Comparison of ENCODE assay signal across 25 cellular contexts in the genomic region with DNA sequence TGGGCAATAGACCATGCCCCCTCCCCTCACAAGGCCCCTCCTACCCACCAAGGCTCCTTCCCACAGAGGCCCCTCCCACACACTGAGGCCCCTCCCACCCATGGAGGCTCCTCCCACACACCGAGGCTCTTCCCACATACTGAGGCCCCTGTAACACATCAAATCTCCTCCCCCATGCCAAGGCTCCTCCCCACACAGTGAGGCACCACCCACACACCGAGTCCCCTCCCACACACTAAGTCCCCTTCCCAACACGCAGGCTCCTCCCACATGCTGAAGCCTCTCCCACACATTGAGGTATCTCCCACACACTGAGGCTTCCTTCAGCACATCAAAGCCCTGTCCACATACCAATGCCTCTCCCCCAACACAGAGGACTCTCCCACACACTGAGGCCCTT.
DNase-seq lines count a peak whose midpoint lies in the region; ATAC-seq and TF ChIP-seq lines count a peak whose summit lies in the region.
"Had no signal": no experiment of that assay in that cellular context is flagged by ENCODE, and none has a peak within 500 bp of the region (broad histone marks: within the 10 kb centered on the region; RNA-seq: fewer than 3 reads in every experiment).

No MANE protein-coding gene starts in this region.

- H3K36me3 ChIP-seq in HCT116 (ENCODE audit: control insufficient read depth in 1 of 2, insufficient read depth in 2 of 2, low read length in 2 of 2) (no peaks in the 10 kb centered on the region), mesendoderm (ENCODE audit: control insufficient read depth, insufficient read depth, low read length) (no peaks in the 10 kb centered on the region), HAP-1 (replicated peaks) (no peaks in the 10 kb centered on the region)
- H3K36me3 ChIP-seq: MG63 had no signal

- no peaks in the 10 kb centered on the region for H3K4me1 Mint-ChIP-seq in activated CD4-positive, alpha-beta T cell treated with anti-CD3 and anti-CD28 coated beads for 36 hours
- peaks cover 14% of the 10 kb centered on the region for H3K4me1 Mint-ChIP-seq in WTC11
- H3K4me1 Mint-ChIP-seq: B cell had no signal

- H3K9me3 ChIP-seq in HCT116 (ENCODE audit: control insufficient read depth in 1 of 2, insufficient read depth in 1 of 2, low read depth in 1 of 2, low read length in 2 of 2) (peaks cover 4 to 8% of the 10 kb centered on the region in 2 experiments; a peak in 1 of 4 replicates), HAP-1 (no peaks in the 10 kb centered on the region)

- H3K9me2 ChIP-seq in HCT116 (ENCODE audit: insufficient read depth) = no peaks in the 10 kb centered on the region

- ATAC-seq in activated CD4-positive, alpha-beta T cell treated with anti-CD3 and anti-CD28 coated beads for 36 hours = peak; percentile 16
- ATAC-seq in HCT116 (peak; percentile 80), WTC11 (peak; percentile 11; the same call in 1 of the 2 replicates)
- ATAC-seq: PC-3, SK-N-SH treated with all-trans-retinoic acid at 6 μM for 48 hours had no signal

- peaks cover 5% of the 10 kb centered on the region for H3K9me3 Mint-ChIP-seq in activated CD4-positive, alpha-beta T cell treated with anti-CD3 and anti-CD28 coated beads for 36 hours (ENCODE audit: low read depth)
- peaks cover 25% of the 10 kb centered on the region for H3K9me3 Mint-ChIP-seq in WTC11

- no peak overlapping the region for H3K18ac ChIP-seq in mesendoderm (ENCODE audit: low read length)

- RAD21 ChIA-PET in HCT116 (lab: Charles Lee; ENCODE audit: low non-redundant PET in 1 of 2, low total read pairs in 2 of 2, uncharacterized antibody in 2 of 2, unreplicated experiment in 2 of 2) = no interaction called here

- no peak overlapping the region for H4K8ac ChIP-seq in mesendoderm (ENCODE audit: low read depth, low read length)

- TF ChIP-seq POLR2A in HCT116 (IDR thresholded peaks at IDR 0.05; ENCODE audit: borderline replicate concordance, extremely low read depth, insufficient read depth, insufficient read length) = no peak

- BruUV-seq in HCT116 (replicated peaks; lab: Mats Ljungman, UMichigan) = no TSS peak

- peaks cover 21% of the 10 kb centered on the region for H3K27me3 Mint-ChIP-seq in activated CD4-positive, alpha-beta T cell treated with anti-CD3 and anti-CD28 coated beads for 36 hours
- H3K27me3 Mint-ChIP-seq in WTC11 (ENCODE audit: low read depth) = no peaks in the 10 kb centered on the region

- CTCF ChIA-PET in activated CD4-positive, alpha-beta T cell treated with anti-CD3 and anti-CD28 coated beads for 36 hours (lab: Charles Lee) = no interaction called here
- CTCF ChIA-PET in HCT116 (lab: Charles Lee) = no interaction called here
- CTCF ChIA-PET in WTC11 (lab: Charles Lee) = no interaction called here

- H2AFZ ChIP-seq in HCT116 (ENCODE audit: low read depth, low read length, poor library complexity, severe bottlenecking) = no peak overlapping the region

- TF ChIP-seq CTCF in HCT116 (IDR thresholded peaks at IDR 0.05 in 2 of 3, conservative IDR thresholded peaks at IDR 0.05 in 1 of 3; ENCODE audit: borderline replicate concordance in 1 of 3, insufficient read depth in 1 of 3, low read depth in 2 of 3, low read length in 2 of 3) (no peak), WTC11 (IDR thresholded peaks at IDR 0.05) (no peak)

- H4K5ac ChIP-seq in mesendoderm (ENCODE audit: low read length) = no peak overlapping the region

- WGBS in mesendoderm (ENCODE audit: extremely low coverage, insufficient coverage, low lambda C conversion rate) = no CpG with 5 or more reads among the region's 3 CpGs

- H3K27ac ChIP-seq in HCT116 (ENCODE audit: low read depth, low read length) (no peak overlapping the region), mesendoderm (ENCODE audit: low read depth, low read length) (no peak overlapping the region)

- no peak for DNase-seq in activated CD4-positive, alpha-beta T cell treated with anti-CD3 and anti-CD28 coated beads for 36 hours
- DNase-seq in activated CD4-positive, alpha-beta T cell treated with anti-CD3 and anti-CD28 coated beads, Interleukin-2, amount 50 U/mL, for 4 hours = no peak
- DNase-seq in HCT116 (ENCODE audit: low read depth, low spot score) = no peak
- peak; percentile 31 for DNase-seq in WTC11 (ENCODE audit: low spot score)
- peak; percentile 11 for DNase-seq in mesendoderm
- no peak for DNase-seq in NCI-H2081 treated with DMSO at 0.1 percent for 48 hours (lab: John Stamatoyannopoulos, UW)
- DNase-seq in NCI-H69 (lab: John Stamatoyannopoulos, UW) = no peak
- no peak for DNase-seq in HAP-1 (ENCODE audit: low spot score in 2 of 2)
- DNase-seq: 8988T; Caco-2; CD4-positive, alpha-beta T cell; DMS153; IMR-90; Karpas-422; MG63; NCI-H1092 treated with DMSO at 0.1 percent for 48 hours; NCI-H187; NCI-H2227 treated with DMSO at 0.1 percent for 48 hours; NCI-H510A treated with DMSO at 0.1 percent for 48 hours; NCI-H82; PC-3; RPMI8226; SHP77 treated with DMSO at 0.1 percent for 48 hours had no signal

- H3K4me2 ChIP-seq in HCT116 (ENCODE audit: low read length) (no peak overlapping the region), mesendoderm (ENCODE audit: low read length) (no peak overlapping the region)

- no peak overlapping the region for H3K4me3 Mint-ChIP-seq in activated CD4-positive, alpha-beta T cell treated with anti-CD3 and anti-CD28 coated beads for 36 hours
- H3K4me3 Mint-ChIP-seq in WTC11 = no peak overlapping the region
- H3K4me3 Mint-ChIP-seq: B cell; CD4-positive, alpha-beta T cell had no signal

- no peak overlapping the region for H3K27ac Mint-ChIP-seq in activated CD4-positive, alpha-beta T cell treated with anti-CD3 and anti-CD28 coated beads for 36 hours
- H3K27ac Mint-ChIP-seq in WTC11 = no peak overlapping the region
- H3K27ac Mint-ChIP-seq: B cell; CD4-positive, alpha-beta T cell had no signal

- no peak overlapping the region for H3K4me3 ChIP-seq in HCT116 (replicated peaks in 1 of 2; ENCODE audit: low read depth in 1 of 2, low read length in 2 of 2)
- no peak overlapping the region for H3K4me3 ChIP-seq in mesendoderm (ENCODE audit: low read length)
- no peak overlapping the region for H3K4me3 ChIP-seq in HAP-1
- H3K4me3 ChIP-seq: MG63 had no signal

- no peak overlapping the region for H2BK5ac ChIP-seq in mesendoderm (ENCODE audit: low read length)

- H2BK15ac ChIP-seq in mesendoderm (replicated peaks; ENCODE audit: low read depth) = no peak overlapping the region

- no peak overlapping the region for H3K23ac ChIP-seq in mesendoderm (ENCODE audit: low read length)

- H4K20me1 ChIP-seq in HCT116 (ENCODE audit: insufficient read depth) = no peaks in the 10 kb centered on the region

- no peak overlapping the region for H3K4ac ChIP-seq in mesendoderm (ENCODE audit: low read depth, low read length)

- H3K27me3 ChIP-seq in HCT116 (ENCODE audit: insufficient read depth, low read length) (peaks cover 5% of the 10 kb centered on the region; the same call in 1 of the 2 replicates), mesendoderm (ENCODE audit: insufficient read depth, low read length, poor library complexity) (no peaks in the 10 kb centered on the region), HAP-1 (ENCODE audit: low read depth) (no peaks in the 10 kb centered on the region)
- H3K27me3 ChIP-seq: MG63 had no signal

- intact Hi-C loops in activated CD4-positive, alpha-beta T cell treated with anti-CD3 and anti-CD28 coated beads for 36 hours (cut with DNase I, micrococcal nuclease) = no loop called here
- intact Hi-C loops in HCT116 (cut with micrococcal nuclease) = no loop called here

- TF ChIP-seq RAD21 in HCT116 (IDR thresholded peaks at IDR 0.05; ENCODE audit: low read depth) = no peak

- no peak overlapping the region for H2AK5ac ChIP-seq in mesendoderm (ENCODE audit: low read length)

- no peaks in the 10 kb centered on the region for H3K4me1 ChIP-seq in HCT116 (ENCODE audit: control insufficient read depth in 1 of 2, insufficient read depth in 2 of 2, low read length in 2 of 2)
- no peaks in the 10 kb centered on the region for H3K4me1 ChIP-seq in mesendoderm (ENCODE audit: control insufficient read depth, low read depth, low read length)
- H3K4me1 ChIP-seq in HAP-1 = no peaks in the 10 kb centered on the region
- H3K4me1 ChIP-seq: Caco-2 had no signal

- no peaks in the 10 kb centered on the region for H3K36me3 Mint-ChIP-seq in activated CD4-positive, alpha-beta T cell treated with anti-CD3 and anti-CD28 coated beads for 36 hours (ENCODE audit: low read depth)
- peaks cover 7% of the 10 kb centered on the region for H3K36me3 Mint-ChIP-seq in WTC11

- H3K9ac ChIP-seq in HCT116 (ENCODE audit: low read length) = no peak overlapping the region
- no peak overlapping the region for H3K9ac ChIP-seq in mesendoderm (ENCODE audit: low read length)

- no peaks in the 10 kb centered on the region for H3K79me1 ChIP-seq in mesendoderm (ENCODE audit: low read length)

- POLR2A ChIA-PET in activated CD4-positive, alpha-beta T cell treated with anti-CD3 and anti-CD28 coated beads for 36 hours (lab: Charles Lee) = no interaction called here
- POLR2A ChIA-PET in HCT116 (lab: Charles Lee) (no interaction called here), WTC11 (lab: Charles Lee) (no interaction called here)

- no peaks in the 10 kb centered on the region for H3K79me2 ChIP-seq in HCT116 (ENCODE audit: insufficient read depth, low read length)
- H3K79me2 ChIP-seq in mesendoderm (ENCODE audit: control insufficient read depth, insufficient read depth, low read length) = no peaks in the 10 kb centered on the region

- in situ Hi-C loops in HAP-1 (cut with MboI; ENCODE audit: low sequenced_read_pairs) = no loop called here

- H2BK120ac ChIP-seq in mesendoderm (ENCODE audit: low read depth, low read length) = no peak overlapping the region

- H3K56ac ChIP-seq in mesendoderm (ENCODE audit: low read length) = no peak overlapping the region

TF ChIP-seq in HCT116, 20 proteins besides CTCF, POLR2A, EP300 and RAD21 (continues in another document):
- TF ChIP-seq FOSL1 (IDR thresholded peaks at IDR 0.05; ENCODE audit: low read depth) (no peak), EZH2phosphoT487 (IDR thresholded peaks at IDR 0.05; ENCODE audit: borderline replicate concordance) (no peak), SIN3A (IDR thresholded peaks at IDR 0.05; ENCODE audit: low read depth) (no peak)

TF ChIP-seq in WTC11, 78 proteins besides CTCF, POLR2A, EP300 and RAD21 (continues in another document):
- TF ChIP-seq ATF2 (CRISPR knock-in tag; IDR thresholded peaks at IDR 0.05; ENCODE audit: borderline replicate concordance, low read depth) = no peak
- TF ChIP-seq ZNF317 (CRISPR knock-in tag; IDR thresholded peaks at IDR 0.05; ENCODE audit: borderline replicate concordance, low read depth) = no peak

Comparison
In these comparisons a context has a peak if more than half of its experiments do, and no peak if none do; other contexts are left out.
1. ATAC-seq: peak in every context shown above with its lines; median percentile 80 in HCT116; 16 in activated CD4-positive, alpha-beta T cell treated with anti-CD3 and anti-CD28 coated beads for 36 hours; 11 in WTC11.
2. DNase-seq: peak in WTC11 (single experiment) and mesendoderm (single experiment); none in activated CD4-positive, alpha-beta T cell treated with anti-CD3 and anti-CD28 coated beads for 36 hours (single experiment), activated CD4-positive, alpha-beta T cell treated with anti-CD3 and anti-CD28 coated beads, Interleukin-2, amount 50 U/mL, for 4 hours (0 of 2), HCT116 (single experiment), NCI-H2081 treated with DMSO at 0.1 percent for 48 hours (single experiment), NCI-H69 (single experiment) and HAP-1 (0 of 2).